ENCODE assay signal across 26 cellular contexts in genomic region chr21:25254491-25255174, GRCh38.
DNase-seq lines count a peak whose midpoint lies in the region; FAIRE-seq and TF ChIP-seq lines count a peak whose summit lies in the region.
"Had no signal": no experiment of that assay in that cellular context is flagged by ENCODE, and none has a peak within 500 bp of the region (broad histone marks: within the 10 kb centered on the region; RNA-seq: fewer than 3 reads in every experiment).

No MANE protein-coding gene starts in this region.

- peak; percentile 63 for FAIRE-seq in D721Med (lab: Jason Lieb, UNC)
- FAIRE-seq: A549 had no signal

- no peaks in the 10 kb centered on the region for H3K27me3 Mint-ChIP-seq in endothelial cell (ENCODE audit: unreplicated experiment)
- H3K27me3 Mint-ChIP-seq: IgD-negative memory B cell had no signal

- H3K36me3 ChIP-seq in osteoblast (ENCODE audit: insufficient read depth, low read length), result no peaks in the 10 kb centered on the region
- H3K36me3 ChIP-seq: SJCRH30 had no signal

- H3K4me1 ChIP-seq in osteoblast (ENCODE audit: insufficient read depth, low read length), result no peaks in the 10 kb centered on the region
- H3K4me1 ChIP-seq: A549, SJCRH30 had no signal

- no peak overlapping the region for H3K27ac ChIP-seq in osteoblast (ENCODE audit: low read depth, low read length)
- H3K27ac ChIP-seq: A549, HL-60, KMS-11, PC-9, SJCRH30 had no signal

- H2AFZ ChIP-seq in osteoblast (ENCODE audit: low read length), result no peak overlapping the region
- H2AFZ ChIP-seq: PC-9 had no signal

- H3K4me1 Mint-ChIP-seq in endothelial cell (ENCODE audit: unreplicated experiment), result peaks cover 7% of the 10 kb centered on the region
- H3K4me1 Mint-ChIP-seq: CD14-positive monocyte had no signal

- no peaks in the 10 kb centered on the region for H3K79me2 ChIP-seq in osteoblast (ENCODE audit: insufficient read depth, low read length)

- H3K36me3 Mint-ChIP-seq in endothelial cell (ENCODE audit: low read depth, unreplicated experiment), result no peaks in the 10 kb centered on the region
- H3K36me3 Mint-ChIP-seq: CD14-positive monocyte had no signal

- H3K4me3 Mint-ChIP-seq in endothelial cell (ENCODE audit: unreplicated experiment), result no peak overlapping the region
- H3K4me3 Mint-ChIP-seq: CD14-positive monocyte, GM23338, H9, HFFc6, IgD-negative memory B cell had no signal

- no peaks in the 10 kb centered on the region for H3K27me3 ChIP-seq in osteoblast (ENCODE audit: insufficient read depth, low read length)
- H3K27me3 ChIP-seq: SJCRH30 had no signal

- H3K9me3 Mint-ChIP-seq in endothelial cell (ENCODE audit: unreplicated experiment), result peaks cover 10% of the 10 kb centered on the region
- H3K9me3 Mint-ChIP-seq: HFFc6 had no signal

- no peak overlapping the region for H3K4me3 ChIP-seq in osteoblast (ENCODE audit: insufficient read depth, low read length)
- H3K4me3 ChIP-seq: A549, GM23338, PC-9, SJCRH30 had no signal

- no peaks in the 10 kb centered on the region for H3K9me3 ChIP-seq in osteoblast (ENCODE audit: low read depth, low read length)
- H3K9me3 ChIP-seq: A549, SJCRH30 had no signal

- no peaks in the 10 kb centered on the region for H4K20me1 ChIP-seq in osteoblast (ENCODE audit: insufficient read depth, low read length)

- no peak for DNase-seq in D721Med (ENCODE audit: insufficient read length, low spot score)
- peak; percentile 38 for DNase-seq in NCI-H146 treated with DMSO at 0.1 percent for 48 hours (lab: John Stamatoyannopoulos, UW; ENCODE audit: unreplicated experiment)
- DNase-seq in NCI-H82 treated with DMSO at 0.1 percent for 48 hours (lab: John Stamatoyannopoulos, UW; ENCODE audit: unreplicated experiment), result peak; percentile 97
- peak; percentile 25 for DNase-seq in osteoblast (ENCODE audit: insufficient read length, low spot score, missing footprints)
- no peak for DNase-seq in endothelial cell (ENCODE audit: low spot score)
- DNase-seq in AG08395 (ENCODE audit: low spot score), result no peak
- DNase-seq in C1 segment of cervical spinal cord (lab: John Stamatoyannopoulos, UW), result no peak
- DNase-seq: DMS53; H9; HFFc6; MM.1S; NCI-H1048; NCI-H1436; NCI-H2029 treated with DMSO at 0.1 percent for 48 hours; NCI-H226; NCI-H510A treated with DMSO at 0.1 percent for 48 hours; NCI-H748 treated with DMSO at 0.1 percent for 48 hours; NK-92 treated with Interleukin-12 subunit alpha and Interleukin-12 subunit beta, amount 100 ng/mL, for 24 hours; PC-9; SJCRH30 had no signal

- no peak for TF ChIP-seq CTCF in D721Med (IDR thresholded peaks at IDR 0.05; ENCODE audit: insufficient read depth, missing control alignments)
- TF ChIP-seq CTCF in osteoblast (IDR thresholded peaks at IDR 0.05; ENCODE audit: extremely low read depth, low read depth, low read length), result no peak
- no peak for TF ChIP-seq CTCF in endothelial cell (IDR thresholded peaks at IDR 0.05; ENCODE audit: unreplicated experiment)

- H3K27ac Mint-ChIP-seq in endothelial cell (ENCODE audit: unreplicated experiment), result no peak overlapping the region
- H3K27ac Mint-ChIP-seq: CD14-positive monocyte, GM23338, H9, HFFc6 had no signal

- no peak overlapping the region for H3K4me2 ChIP-seq in osteoblast (ENCODE audit: insufficient read depth, low read length)
- H3K4me2 ChIP-seq: A549, GM23338, KMS-11, PC-9 had no signal

Comparison
In these comparisons a context has a peak if more than half of its experiments do, and no peak if none do; other contexts are left out.
1. DNase-seq: peak in NCI-H146 treated with DMSO at 0.1 percent for 48 hours (single experiment), NCI-H82 treated with DMSO at 0.1 percent for 48 hours (single experiment) and osteoblast (single experiment); none in D721Med (single experiment), endothelial cell (single experiment), AG08395 (single experiment) and C1 segment of cervical spinal cord (0 of 14).